Comparison of ENCODE assay signal across 22 cellular contexts in the genomic region with DNA sequence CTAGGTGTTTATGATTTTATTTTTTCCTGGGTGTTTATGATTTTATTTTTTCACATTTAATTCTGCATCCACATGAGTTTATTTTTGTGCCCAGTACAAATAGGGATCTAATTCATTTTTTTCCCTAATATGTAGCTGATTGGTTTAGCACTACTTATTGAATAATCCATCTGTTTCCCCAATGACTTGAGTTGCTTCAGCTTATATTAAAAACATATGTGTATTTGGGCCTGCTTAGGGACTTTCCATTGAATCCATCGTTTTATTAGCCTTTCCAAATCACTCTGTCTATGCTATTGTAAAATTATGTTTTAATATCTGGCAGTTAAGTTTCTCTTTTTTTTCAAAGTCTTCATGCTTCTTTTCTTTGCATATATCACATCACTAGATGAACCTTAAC.
"Had no signal": no experiment of that assay in that cellular context is flagged by ENCODE, and none has a peak within 500 bp of the region (broad histone marks: within the 10 kb centered on the region; RNA-seq: fewer than 3 reads in every experiment).

No MANE protein-coding gene starts in this region.

- H3K27me3 ChIP-seq: cardiac muscle cell, gastroesophageal sphincter, heart right ventricle, suprapubic skin had no signal

- H3K4me1 Mint-ChIP-seq: activated naive CD8-positive, alpha-beta T cell treated with anti-CD3 and anti-CD28 coated beads for 36 hours; activated T-helper 17 cell treated with anti-CD3 and anti-CD28 coated beads, Interleukin-2, amount 50 U/mL, for 72 hours had no signal

- ATAC-seq: activated T-helper 17 cell treated with anti-CD3 and anti-CD28 coated beads, Interleukin-2, amount 50 U/mL, for 72 hours; gastroesophageal sphincter; heart right ventricle; naive thymus-derived CD4-positive, alpha-beta T cell; psoas muscle; right cardiac atrium had no signal

- H3K36me3 Mint-ChIP-seq: activated naive CD8-positive, alpha-beta T cell treated with anti-CD3 and anti-CD28 coated beads for 36 hours had no signal

- H3K9me3 ChIP-seq: gastroesophageal sphincter, heart right ventricle, left ventricle myocardium inferior, psoas muscle, suprapubic skin had no signal

- H3K4me3 Mint-ChIP-seq: activated naive CD8-positive, alpha-beta T cell treated with anti-CD3 and anti-CD28 coated beads for 36 hours; activated T-helper 17 cell treated with anti-CD3 and anti-CD28 coated beads, Interleukin-2, amount 50 U/mL, for 72 hours; naive thymus-derived CD4-positive, alpha-beta T cell; stimulated activated naive CD8-positive, alpha-beta T cell treated with anti-CD3 and anti-CD28 coated beads, Interleukin-15, Interleukin-2, amounts not matched to agents 100 ng/mL and 50 ng/mL, for 24 hours had no signal

- H3K27ac ChIP-seq: cardiac muscle cell, gastroesophageal sphincter, heart right ventricle, left ventricle myocardium inferior, psoas muscle, suprapubic skin, WERI-Rb-1 had no signal

- H3K36me3 ChIP-seq: cardiac muscle cell, WERI-Rb-1 had no signal

- H3K27ac Mint-ChIP-seq: activated naive CD8-positive, alpha-beta T cell treated with anti-CD3 and anti-CD28 coated beads for 36 hours; activated T-helper 17 cell treated with anti-CD3 and anti-CD28 coated beads, Interleukin-2, amount 50 U/mL, for 72 hours; stimulated activated naive CD8-positive, alpha-beta T cell treated with anti-CD3 and anti-CD28 coated beads, Interleukin-15, Interleukin-2, amounts not matched to agents 100 ng/mL and 50 ng/mL, for 24 hours had no signal

- H3K9me3 Mint-ChIP-seq: activated naive CD8-positive, alpha-beta T cell treated with anti-CD3 and anti-CD28 coated beads for 36 hours; activated T-helper 17 cell treated with anti-CD3 and anti-CD28 coated beads, Interleukin-2, amount 50 U/mL, for 72 hours; naive thymus-derived CD4-positive, alpha-beta T cell; stimulated activated naive CD8-positive, alpha-beta T cell treated with anti-CD3 and anti-CD28 coated beads, Interleukin-15, Interleukin-2, amounts not matched to agents 100 ng/mL and 50 ng/mL, for 24 hours had no signal

- H3K27me3 Mint-ChIP-seq: activated naive CD8-positive, alpha-beta T cell treated with anti-CD3 and anti-CD28 coated beads for 36 hours; activated T-helper 17 cell treated with anti-CD3 and anti-CD28 coated beads, Interleukin-2, amount 50 U/mL, for 72 hours; naive thymus-derived CD4-positive, alpha-beta T cell; stimulated activated naive CD8-positive, alpha-beta T cell treated with anti-CD3 and anti-CD28 coated beads, Interleukin-15, Interleukin-2, amounts not matched to agents 100 ng/mL and 50 ng/mL, for 24 hours had no signal

- H3K4me3 ChIP-seq: cardiac muscle cell, gastroesophageal sphincter, heart right ventricle, left ventricle myocardium inferior, psoas muscle, suprapubic skin had no signal

- H3K4me1 ChIP-seq: suprapubic skin had no signal

- DNase-seq: activated CD4-positive, alpha-beta T cell treated with anti-CD3 and anti-CD28 coated beads for 1 hour; activated CD4-positive, alpha-beta T cell treated with anti-CD3 and anti-CD28 coated beads, Interleukin-2, amount 50 U/mL, for 4 hours; activated naive CD4-positive, alpha-beta T cell; activated naive CD8-positive, alpha-beta T cell treated with anti-CD3 and anti-CD28 coated beads for 36 hours; activated T-cell treated with anti-CD3 and anti-CD28 coated beads for 4 hours; amygdala; heart right ventricle; kidney glomerular epithelial cell; left ventricle myocardium inferior; mammary epithelial cell; naive thymus-derived CD4-positive, alpha-beta T cell; psoas muscle; right cardiac atrium; stimulated activated CD4-positive, alpha-beta T cell treated with anti-CD3 and anti-CD28 coated beads, Interleukin-2, amount 100 ng/mL, for 24 hours; T-helper 2 cell; trophoblast cell; WERI-Rb-1 had no signal
